ENCODE assay signal across 16 cellular contexts in the genomic region with DNA sequence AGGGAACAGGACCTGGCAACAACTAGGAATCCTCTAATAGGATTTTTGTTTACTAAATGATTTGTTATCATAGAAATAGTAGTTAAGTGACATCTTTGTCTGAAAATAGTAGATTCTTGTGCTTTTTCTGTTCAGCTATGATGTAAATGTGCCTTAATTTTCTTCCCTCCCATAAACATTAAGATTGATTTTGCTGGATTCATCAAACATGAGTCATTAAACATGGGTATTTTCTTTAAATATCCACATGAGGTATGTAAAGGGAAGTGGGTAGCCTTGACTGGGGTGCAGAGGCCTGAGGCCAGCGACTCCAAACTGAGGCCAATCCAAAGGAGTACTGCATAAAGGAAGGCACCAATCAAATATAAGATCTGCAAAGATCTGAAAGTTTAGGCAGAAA. TPM values are rescaled to one million over a fixed set of nuclear protein-coding genes. Genes with fewer than 3 reads are reported as not detected.
DNase-seq lines count a peak whose midpoint lies in the region; ATAC-seq and TF ChIP-seq lines count a peak whose summit lies in the region.
"Had no signal": no experiment of that assay in that cellular context is flagged by ENCODE, and none has a peak within 500 bp of the region (broad histone marks: within the 10 kb centered on the region; RNA-seq: fewer than 3 reads in every experiment).

No MANE protein-coding gene starts in this region.

- no peak overlapping the region for H3K4me3 Mint-ChIP-seq in CD8-positive, alpha-beta T cell
- no peak overlapping the region for H3K4me3 Mint-ChIP-seq in activated T-helper 17 cell treated with anti-CD3 and anti-CD28 coated beads, Interleukin-2, amount 50 U/mL, for 72 hours
- no peak overlapping the region for H3K4me3 Mint-ChIP-seq in immature natural killer cell

- peak overlapping the region; percentile 77 for H3K27ac Mint-ChIP-seq in CD8-positive, alpha-beta T cell
- H3K27ac Mint-ChIP-seq in activated T-helper 17 cell treated with anti-CD3 and anti-CD28 coated beads, Interleukin-2, amount 50 U/mL, for 72 hours = peak overlapping the region; percentile 11
- H3K27ac Mint-ChIP-seq in immature natural killer cell = peak overlapping the region; percentile 4 to 67 (median 46)
- H3K27ac Mint-ChIP-seq: nephron had no signal

- no peak for ATAC-seq in CD8-positive, alpha-beta T cell
- ATAC-seq in activated T-helper 17 cell treated with anti-CD3 and anti-CD28 coated beads, Interleukin-2, amount 50 U/mL, for 72 hours (replicated peaks) = no peak
- no peak for ATAC-seq in left lobe of liver

- H3K36me3 Mint-ChIP-seq in CD8-positive, alpha-beta T cell = peaks cover 52% of the 10 kb centered on the region
- peaks cover 55% of the 10 kb centered on the region for H3K36me3 Mint-ChIP-seq in activated T-helper 17 cell treated with anti-CD3 and anti-CD28 coated beads, Interleukin-2, amount 50 U/mL, for 72 hours (ENCODE audit: low read depth)
- H3K36me3 Mint-ChIP-seq in immature natural killer cell = peaks cover 4 to 14% (median 9%) of the 10 kb centered on the region in 3 donors

- no peak for TF ChIP-seq CTCF in AG10803 (conservative IDR thresholded peaks at IDR 0.05; ENCODE audit: low read length)
- no peak for TF ChIP-seq CTCF in CD8-positive, alpha-beta T cell (IDR thresholded peaks at IDR 0.05)

- no peaks in the 10 kb centered on the region for H3K9me3 ChIP-seq in CD8-positive, alpha-beta T cell (ENCODE audit: low read length)
- H3K9me3 ChIP-seq: breast epithelium, testis had no signal

- peaks cover 21% of the 10 kb centered on the region for H3K4me1 ChIP-seq in CD8-positive, alpha-beta T cell (ENCODE audit: insufficient read depth, low read length)

- no peaks in the 10 kb centered on the region for H3K27me3 Mint-ChIP-seq in CD8-positive, alpha-beta T cell (ENCODE audit: low read depth)
- H3K27me3 Mint-ChIP-seq in activated T-helper 17 cell treated with anti-CD3 and anti-CD28 coated beads, Interleukin-2, amount 50 U/mL, for 72 hours = no peaks in the 10 kb centered on the region
- peaks cover 2% of the 10 kb centered on the region in 3 donors for H3K27me3 Mint-ChIP-seq in immature natural killer cell (ENCODE audit: low read depth in 3 of 3)

- H3K27me3 ChIP-seq in CD8-positive, alpha-beta T cell (ENCODE audit: insufficient read depth, low read length) = no peaks in the 10 kb centered on the region
- H3K27me3 ChIP-seq: breast epithelium, testis had no signal

- H3K9me3 Mint-ChIP-seq in CD8-positive, alpha-beta T cell = no peaks in the 10 kb centered on the region
- H3K9me3 Mint-ChIP-seq in activated T-helper 17 cell treated with anti-CD3 and anti-CD28 coated beads, Interleukin-2, amount 50 U/mL, for 72 hours = no peaks in the 10 kb centered on the region
- H3K9me3 Mint-ChIP-seq in immature natural killer cell = no peaks in the 10 kb centered on the region

- DNase-seq in AG10803 (ENCODE audit: low read depth) (peak; percentile 8), immature natural killer cell (no peak), Ammon's horn (ENCODE audit: low spot score) (no peak), left lobe of liver (ENCODE audit: low spot score) (no peak), NK-92 (lab: John Stamatoyannopoulos, UW; ENCODE audit: unreplicated experiment) (no peak), ureter (ENCODE audit: low spot score) (no peak)
- DNase-seq in CD8-positive, alpha-beta T cell = no peak
- DNase-seq: activated naive CD4-positive, alpha-beta T cell treated with Interleukin-2 at 50 U/mL for 16 hours; C1 segment of cervical spinal cord; effector memory CD4-positive, alpha-beta T cell; NCI-H1694; NCI-H524; testis had no signal

- CTCF ChIA-PET in CD8-positive, alpha-beta T cell (lab: Charles Lee) = no interaction called here

- H3K36me3 ChIP-seq in CD8-positive, alpha-beta T cell (ENCODE audit: insufficient read depth, low read length) = peaks cover 5% of the 10 kb centered on the region
- H3K36me3 ChIP-seq: breast epithelium had no signal

- POLR2A ChIA-PET in CD8-positive, alpha-beta T cell (lab: Charles Lee) = interaction anchor here (1.0 kb wide), 1 partner anchor 24 kb away, joined by 3 read pairs; no protein-coding TSS in a partner anchor

- intact Hi-C loops in CD8-positive, alpha-beta T cell (cut with DNase I, micrococcal nuclease) = no loop called here

- H3K27ac ChIP-seq in CD8-positive, alpha-beta T cell (ENCODE audit: low read depth, low read length) = no peak overlapping the region
- H3K27ac ChIP-seq: testis had no signal

- H3K4me1 Mint-ChIP-seq in CD8-positive, alpha-beta T cell (ENCODE audit: low read depth) = peaks cover 61% of the 10 kb centered on the region
- peaks cover 16% of the 10 kb centered on the region for H3K4me1 Mint-ChIP-seq in activated T-helper 17 cell treated with anti-CD3 and anti-CD28 coated beads, Interleukin-2, amount 50 U/mL, for 72 hours
- H3K4me1 Mint-ChIP-seq in immature natural killer cell = peaks cover 47 to 59% of the 10 kb centered on the region in 2 donors

- no peak overlapping the region for H3K4me3 ChIP-seq in AG10803 (ENCODE audit: low read length)
- no peak overlapping the region for H3K4me3 ChIP-seq in CD8-positive, alpha-beta T cell (ENCODE audit: low read depth, low read length)
- H3K4me3 ChIP-seq: breast epithelium, testis had no signal

RNA-seq across cellular contexts. Expression of gene ZNF136, which starts 3.7 kb away (rescaled TPM):
- total RNA-seq in CD8-positive, alpha-beta T cell = 10 to 100 TPM; 41.7 to 42.1 TPM
- 10 to 100 TPM; 11.0 to 23.1 TPM for total RNA-seq in activated T-helper 17 cell treated with anti-CD3 and anti-CD28 coated beads, Interleukin-2, amount 50 U/mL, for 72 hours
- polyA plus RNA-seq in immature natural killer cell = 10 to 100 TPM; 15.1 to 20.1 (median 18.6) TPM
- total RNA-seq in left lobe of liver = 2.5 TPM
- 15.3 TPM for total RNA-seq in ureter

RNA-seq across cellular contexts. Expression of gene ZNF625, which starts 10.1 kb away (rescaled TPM):
- total RNA-seq in CD8-positive, alpha-beta T cell = under 1 TPM; 0.19 to 0.47 TPM
- 1 to 10 TPM; 2.0 to 2.2 TPM for total RNA-seq in activated T-helper 17 cell treated with anti-CD3 and anti-CD28 coated beads, Interleukin-2, amount 50 U/mL, for 72 hours
- 1 to 10 TPM in 1 of 3 donors, under 1 TPM in 1, not detected in 1; 0.51 to 3.6 TPM for polyA plus RNA-seq in immature natural killer cell
- 0.15 TPM for total RNA-seq in left lobe of liver
- total RNA-seq in ureter = 13.3 TPM

RNA-seq across cellular contexts. Expression of gene ZNF20, which starts 26.4 kb away (rescaled TPM):
- under 1 TPM; 0.95 to 1.00 TPM for total RNA-seq in CD8-positive, alpha-beta T cell
- 1 to 10 TPM; 1.7 to 3.5 TPM for total RNA-seq in activated T-helper 17 cell treated with anti-CD3 and anti-CD28 coated beads, Interleukin-2, amount 50 U/mL, for 72 hours
- polyA plus RNA-seq in immature natural killer cell = 1 to 10 TPM; 2.2 to 4.1 (median 2.4) TPM
- 0.65 TPM for total RNA-seq in left lobe of liver
- total RNA-seq in ureter = 2.6 TPM

Comparison
In these comparisons a context has a peak if more than half of its experiments do, and no peak if none do; other contexts are left out.
1. H3K27ac Mint-ChIP-seq: peak in every context shown above with its lines; median percentile 77 in CD8-positive, alpha-beta T cell; 46 in immature natural killer cell; 11 in activated T-helper 17 cell treated with anti-CD3 and anti-CD28 coated beads, Interleukin-2, amount 50 U/mL, for 72 hours.